ENCODE assay signal across 1 cellular context in the genomic region with DNA sequence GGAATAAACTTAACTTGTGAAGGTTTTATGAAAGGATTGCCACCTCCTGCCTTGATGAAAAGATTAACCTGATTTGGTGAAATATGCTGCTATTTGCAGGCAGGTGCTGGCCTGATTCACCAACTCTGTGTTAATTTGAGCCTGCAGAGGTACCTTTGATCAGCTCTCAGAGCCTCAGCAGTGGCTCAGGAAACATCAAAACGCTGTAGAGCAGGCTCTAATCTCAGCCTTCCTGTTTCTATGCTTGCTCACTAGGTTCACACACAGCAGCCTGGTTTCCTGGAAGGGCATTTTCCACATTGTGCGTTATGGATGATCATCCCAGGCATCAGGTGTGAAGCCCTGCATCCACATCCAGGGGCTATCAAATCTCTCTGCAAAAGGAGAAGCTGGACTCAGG.
TF ChIP-seq lines count a peak whose summit lies in the region.

No MANE protein-coding gene starts in this region.

TF ChIP-seq in SK-N-SH treated with all-trans-retinoic acid at 6 μM for 48 hours, 23 proteins besides CTCF, POLR2A, EP300 and RAD21 (continued from another document):
- TF ChIP-seq PPARA (CRISPR knock-in tag; IDR thresholded peaks at IDR 0.05; ENCODE audit: borderline replicate concordance) (no peak), ZFP30 (CRISPR knock-in tag; IDR thresholded peaks at IDR 0.05) (no peak), GLIS3 (CRISPR knock-in tag; IDR thresholded peaks at IDR 0.05) (no peak), ESRRG (CRISPR knock-in tag; IDR thresholded peaks at IDR 0.05) (no peak), OSR1 (CRISPR knock-in tag; IDR thresholded peaks at IDR 0.05) (no peak)
